Comparison of ENCODE assay signal across 23 cellular contexts in genomic region chr21:36606983-36607325, GRCh38.
"Had no signal": no experiment of that assay in that cellular context is flagged by ENCODE, and none has a peak within 500 bp of the region (broad histone marks: within the 10 kb centered on the region; RNA-seq: fewer than 3 reads in every experiment).

No MANE protein-coding gene starts in this region.

- ATAC-seq: gastrocnemius medialis; left cardiac atrium; left lung; mucosa of descending colon; naive thymus-derived CD8-positive, alpha-beta T cell; pancreas; stimulated activated memory B cell treated with anti-CD40 and anti-IgM and Interleukin-4, amounts not matched to agents 10 μg/mL and 1 μg/mL and 100 μg/mL, for 72 hours had no signal

- H3K4me1 Mint-ChIP-seq: mesothelial cell of epicardium; stimulated activated memory B cell treated with anti-CD40 and anti-IgM and Interleukin-4, amounts not matched to agents 10 μg/mL and 1 μg/mL and 100 μg/mL, for 72 hours had no signal

- H3K4me3 Mint-ChIP-seq: mesothelial cell of epicardium; naive thymus-derived CD8-positive, alpha-beta T cell; stimulated activated memory B cell treated with anti-CD40 and anti-IgM and Interleukin-4, amounts not matched to agents 10 μg/mL and 1 μg/mL and 100 μg/mL, for 72 hours; type B pancreatic cell had no signal

- H3K9me3 ChIP-seq: gastrocnemius medialis, left lung, neutrophil, pancreas, right lobe of liver, testis, tibial artery had no signal

- H3K27ac ChIP-seq: gastrocnemius medialis, hepatocyte, left lung, neutrophil, pancreas, right lobe of liver, testis, tibial artery had no signal

- H3K4me3 ChIP-seq: dorsolateral prefrontal cortex, gastrocnemius medialis, hepatocyte, left lung, mucosa of descending colon, pancreas, right lobe of liver, testis, tibial artery had no signal

- H3K4me2 ChIP-seq: hepatocyte had no signal

- H3K27me3 ChIP-seq: hepatocyte, pancreas, right lobe of liver, testis had no signal

- DNase-seq: effector CD4-positive, alpha-beta T cell; gastrocnemius medialis; kidney; left cardiac atrium; mesenchymal stem cell; mucosa of descending colon; naive thymus-derived CD8-positive, alpha-beta T cell; pancreas; right lobe of liver; stimulated activated CD4-positive, alpha-beta T cell treated with anti-CD3 and anti-CD28 coated beads, Interleukin-2, amount 100 ng/mL, for 24 hours; stimulated activated CD4-positive, alpha-beta T cell treated with anti-CD3 and anti-CD28 coated beads, Interleukin-4, amount 100 ng/mL, for 24 hours; stimulated activated naive CD8-positive, alpha-beta T cell treated with anti-CD3 and anti-CD28 coated beads, Interleukin-15, Interleukin-2, amounts not matched to agents 100 U/mL and 50 U/mL, for 24 hours; tibial artery had no signal

- H3K4me1 ChIP-seq: gastrocnemius medialis, left lung, pancreas, right lobe of liver, testis, tibial artery had no signal

- H3K36me3 Mint-ChIP-seq: mesothelial cell of epicardium; stimulated activated memory B cell treated with anti-CD40 and anti-IgM and Interleukin-4, amounts not matched to agents 10 μg/mL and 1 μg/mL and 100 μg/mL, for 72 hours; type B pancreatic cell had no signal

- H2AFZ ChIP-seq: hepatocyte had no signal

- H3K79me2 ChIP-seq: hepatocyte had no signal

- H3K27ac Mint-ChIP-seq: mesothelial cell of epicardium; nephron progenitor cell; stimulated activated memory B cell treated with anti-CD40 and anti-IgM and Interleukin-4, amounts not matched to agents 10 μg/mL and 1 μg/mL and 100 μg/mL, for 72 hours; type B pancreatic cell had no signal

- H3K36me3 ChIP-seq: gastrocnemius medialis, left lung, neutrophil, pancreas, right lobe of liver, tibial artery had no signal

- FAIRE-seq: colon, kidney, pancreas had no signal
